In the genomic region with DNA sequence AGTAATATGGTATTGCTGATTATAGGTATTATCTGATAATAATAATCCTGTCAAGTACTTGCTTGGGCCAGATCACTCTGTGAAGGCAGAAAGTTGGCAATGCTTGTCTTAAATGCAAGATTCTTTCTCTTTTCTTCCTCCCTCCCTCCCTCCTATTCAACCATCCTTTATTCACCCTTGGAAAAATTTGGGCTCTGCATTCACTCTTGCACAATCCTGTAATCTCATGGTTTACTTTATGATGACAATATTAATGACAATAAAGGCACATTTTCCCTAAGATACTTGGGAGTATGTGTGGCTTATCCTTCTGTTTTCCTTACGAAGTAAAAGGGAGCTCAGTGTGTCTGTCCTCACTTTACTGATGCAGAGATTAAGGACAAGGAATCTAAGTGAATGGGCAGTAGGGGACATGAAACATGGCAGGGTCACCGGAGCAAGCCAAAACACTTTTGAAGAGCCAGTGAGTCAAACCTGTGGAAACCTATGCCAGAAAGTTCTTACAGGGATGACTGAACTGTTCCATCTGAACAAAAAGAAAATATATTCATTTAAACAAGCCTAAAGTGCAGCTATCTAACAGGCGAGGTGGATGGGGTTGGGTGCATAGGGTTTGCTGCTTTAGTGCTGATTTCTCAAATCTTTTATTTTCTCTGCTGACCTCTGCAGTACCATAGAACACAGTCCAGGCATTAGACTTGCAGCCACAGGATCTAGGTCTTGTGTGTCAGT, we compare ENCODE assay signal across 16 cellular contexts. TPM values are rescaled to one million over a fixed set of nuclear protein-coding genes. Genes with fewer than 3 reads are reported as not detected.
DNase-seq lines count a peak whose midpoint lies in the region; ATAC-seq lines count a peak whose summit lies in the region.
"Had no signal": no experiment of that assay in that cellular context is flagged by ENCODE, and none has a peak within 500 bp of the region (broad histone marks: within the 10 kb centered on the region; RNA-seq: fewer than 3 reads in every experiment).

No MANE protein-coding gene starts in this region.

- H3K4me3 ChIP-seq in effector memory CD4-positive, alpha-beta T cell (ENCODE audit: insufficient read depth, low read depth, low read length, poor library complexity, severe bottlenecking), result peak overlapping the region; percentile 11
- H3K4me3 ChIP-seq: left ventricle myocardium inferior, prostate gland, smooth muscle cell had no signal

- H3K9me3 Mint-ChIP-seq in activated CD8-positive, alpha-beta memory T cell treated with anti-CD3 and anti-CD28 coated beads, Interleukin-2, amount 10 ng/mL, durations not matched to agents 7 days and 5 days (ENCODE audit: low read depth), result peaks cover 7% of the 10 kb centered on the region
- peaks cover 12% of the 10 kb centered on the region for H3K9me3 Mint-ChIP-seq in stimulated activated naive CD8-positive, alpha-beta T cell treated with anti-CD3 and anti-CD28 coated beads, Interleukin-15, Interleukin-2, amounts not matched to agents 100 ng/mL and 50 ng/mL, for 24 hours

- H3K36me3 ChIP-seq in effector memory CD4-positive, alpha-beta T cell (ENCODE audit: control insufficient read depth, insufficient read depth, low read length), result peaks cover 8% of the 10 kb centered on the region
- H3K36me3 ChIP-seq: left ventricle myocardium inferior, prostate gland had no signal

- peaks cover 46% of the 10 kb centered on the region for H3K36me3 Mint-ChIP-seq in activated CD8-positive, alpha-beta memory T cell treated with anti-CD3 and anti-CD28 coated beads, Interleukin-2, amount 10 ng/mL, durations not matched to agents 7 days and 5 days
- H3K36me3 Mint-ChIP-seq in stimulated activated naive CD8-positive, alpha-beta T cell treated with anti-CD3 and anti-CD28 coated beads, Interleukin-15, Interleukin-2, amounts not matched to agents 100 ng/mL and 50 ng/mL, for 24 hours (ENCODE audit: low read depth), result peaks cover 8% of the 10 kb centered on the region

- peaks cover 3% of the 10 kb centered on the region for H3K9me3 ChIP-seq in effector memory CD4-positive, alpha-beta T cell (ENCODE audit: control insufficient read depth, low read length)
- H3K9me3 ChIP-seq: prostate gland had no signal

- no peak for ATAC-seq in activated CD8-positive, alpha-beta memory T cell treated with anti-CD3 and anti-CD28 coated beads, Interleukin-2, amount 10 ng/mL, durations not matched to agents 7 days and 5 days
- ATAC-seq in HG03439 (IDR thresholded peaks at IDR 0.05; ENCODE audit: unreplicated experiment), result no peak

- H3K27me3 ChIP-seq in effector memory CD4-positive, alpha-beta T cell (replicated peaks; ENCODE audit: control insufficient read depth, insufficient read depth, low read length, poor library complexity, severe bottlenecking), result no peaks in the 10 kb centered on the region

- H3K27ac ChIP-seq in effector memory CD4-positive, alpha-beta T cell (ENCODE audit: insufficient read depth, low read length, poor library complexity, severe bottlenecking), result peak overlapping the region; percentile 71
- H3K27ac ChIP-seq: epithelial cell of prostate, left ventricle myocardium inferior, prostate gland had no signal

- H3K27me3 Mint-ChIP-seq in activated CD8-positive, alpha-beta memory T cell treated with anti-CD3 and anti-CD28 coated beads, Interleukin-2, amount 10 ng/mL, durations not matched to agents 7 days and 5 days, result no peaks in the 10 kb centered on the region
- H3K27me3 Mint-ChIP-seq in stimulated activated naive CD8-positive, alpha-beta T cell treated with anti-CD3 and anti-CD28 coated beads, Interleukin-15, Interleukin-2, amounts not matched to agents 100 ng/mL and 50 ng/mL, for 24 hours, result no peaks in the 10 kb centered on the region
- H3K27me3 Mint-ChIP-seq: stimulated activated naive B cell treated with anti-CD40 and anti-IgM and Interleukin-4, amounts not matched to agents 10 μg/mL and 1 μg/mL and 100 μg/mL, for 72 hours had no signal

- CTCF ChIA-PET in activated CD8-positive, alpha-beta memory T cell treated with anti-CD3 and anti-CD28 coated beads, Interleukin-2, amount 10 ng/mL, durations not matched to agents 7 days and 5 days (lab: Charles Lee), result interaction anchor here (0.8 to 7.2 kb wide), 4 partner anchors 12 to 95 kb away, joined by 3 to 108 read pairs (median 15); a partner anchor contains a TSS

- peaks cover 77% of the 10 kb centered on the region for H3K4me1 ChIP-seq in effector memory CD4-positive, alpha-beta T cell (ENCODE audit: control insufficient read depth, insufficient read depth, low read length, poor library complexity, severe bottlenecking)
- H3K4me1 ChIP-seq: Caco-2, left ventricle myocardium inferior, prostate gland had no signal

- DNase-seq in activated CD8-positive, alpha-beta memory T cell treated with anti-CD3 and anti-CD28 coated beads, Interleukin-2, amount 10 ng/mL, durations not matched to agents 7 days and 5 days, result no peak
- no peak for DNase-seq in activated CD8-positive, alpha-beta memory T cell treated with anti-CD3 and anti-CD28 coated beads, Interleukin-2, amount 50 U/mL, for 48 hours
- DNase-seq in RPMI8226 (peak; percentile 24), hypothalamus (lab: John Stamatoyannopoulos, UW) (no peak), NCI-H510A treated with DMSO at 0.1 percent for 48 hours (lab: John Stamatoyannopoulos, UW) (no peak)
- no peak for DNase-seq in effector memory CD4-positive, alpha-beta T cell
- DNase-seq: activated CD4-positive, CD25-positive, alpha-beta regulatory T cell; Caco-2; left ventricle myocardium inferior; NCI-H1417; stimulated activated naive B cell treated with anti-CD40 and anti-IgM and Interleukin-4, amounts not matched to agents 10 μg/mL and 1 μg/mL and 100 μg/mL, for 72 hours had no signal

- peak overlapping the region; percentile 3 for H3K4me3 Mint-ChIP-seq in activated CD8-positive, alpha-beta memory T cell treated with anti-CD3 and anti-CD28 coated beads, Interleukin-2, amount 10 ng/mL, durations not matched to agents 7 days and 5 days
- H3K4me3 Mint-ChIP-seq in stimulated activated naive CD8-positive, alpha-beta T cell treated with anti-CD3 and anti-CD28 coated beads, Interleukin-15, Interleukin-2, amounts not matched to agents 100 ng/mL and 50 ng/mL, for 24 hours, result peak overlapping the region; percentile 3

- peak overlapping the region; percentile 96 for H3K27ac Mint-ChIP-seq in activated CD8-positive, alpha-beta memory T cell treated with anti-CD3 and anti-CD28 coated beads, Interleukin-2, amount 10 ng/mL, durations not matched to agents 7 days and 5 days
- peak overlapping the region; percentile 52 for H3K27ac Mint-ChIP-seq in stimulated activated naive CD8-positive, alpha-beta T cell treated with anti-CD3 and anti-CD28 coated beads, Interleukin-15, Interleukin-2, amounts not matched to agents 100 ng/mL and 50 ng/mL, for 24 hours

- H3K4me1 Mint-ChIP-seq in activated CD8-positive, alpha-beta memory T cell treated with anti-CD3 and anti-CD28 coated beads, Interleukin-2, amount 10 ng/mL, durations not matched to agents 7 days and 5 days, result peaks cover 74% of the 10 kb centered on the region
- H3K4me1 Mint-ChIP-seq in stimulated activated naive CD8-positive, alpha-beta T cell treated with anti-CD3 and anti-CD28 coated beads, Interleukin-15, Interleukin-2, amounts not matched to agents 100 ng/mL and 50 ng/mL, for 24 hours (ENCODE audit: low read depth), result peaks cover 75% of the 10 kb centered on the region

RNA-seq across cellular contexts. Expression of a gene that starts 14.6 kb away (rescaled TPM):
- 100 to 1,000 TPM in 1 of 2 experiments, 10 to 100 TPM in 1; 53.4 to 104 TPM for total RNA-seq in activated CD8-positive, alpha-beta memory T cell treated with anti-CD3 and anti-CD28 coated beads, Interleukin-2, amount 10 ng/mL, durations not matched to agents 7 days and 5 days
